ENCODE assay signal across 1 cellular context in the genomic region with DNA sequence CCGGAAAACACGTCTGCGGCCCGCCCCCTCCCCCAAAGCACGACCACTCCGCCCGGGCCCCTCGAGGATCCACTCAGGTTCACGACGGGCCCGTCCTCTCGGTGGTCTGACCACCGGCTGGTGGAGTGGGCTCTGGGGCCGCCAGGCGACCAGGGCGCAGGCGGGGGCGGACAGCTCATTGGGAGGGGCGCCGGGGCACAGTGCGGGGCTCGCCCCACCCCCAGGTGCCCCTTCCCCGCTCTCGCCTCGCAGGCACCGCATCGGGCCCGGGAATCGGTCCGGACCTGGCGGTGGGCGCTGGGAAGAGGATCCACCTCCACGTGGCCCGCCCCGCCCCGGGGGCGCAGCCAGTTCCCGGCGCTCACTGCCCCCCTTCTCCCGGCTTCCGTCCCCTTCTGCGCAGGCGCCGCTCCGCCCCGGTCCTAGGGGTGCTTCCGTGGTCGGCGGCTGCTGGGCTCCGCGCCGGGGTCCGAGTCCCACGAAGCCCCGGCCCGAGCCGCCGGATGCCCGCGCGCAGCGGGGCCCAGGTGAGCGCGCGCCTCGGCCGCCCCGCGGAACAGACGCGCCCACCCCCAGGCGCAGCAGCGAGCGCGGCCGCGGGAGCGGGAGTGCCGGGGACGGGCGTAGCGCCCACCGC.
TF ChIP-seq lines count a peak whose summit lies in the region.

A gene with protein sequence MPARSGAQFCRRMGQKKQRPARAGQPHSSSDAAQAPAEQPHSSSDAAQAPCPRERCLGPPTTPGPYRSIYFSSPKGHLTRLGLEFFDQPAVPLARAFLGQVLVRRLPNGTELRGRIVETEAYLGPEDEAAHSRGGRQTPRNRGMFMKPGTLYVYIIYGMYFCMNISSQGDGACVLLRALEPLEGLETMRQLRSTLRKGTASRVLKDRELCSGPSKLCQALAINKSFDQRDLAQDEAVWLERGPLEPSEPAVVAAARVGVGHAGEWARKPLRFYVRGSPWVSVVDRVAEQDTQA (plus strand): TSS at position 419 of the 637 bp plus-strand sequence. CDS start 85 bp downstream, at position 504.

TF ChIP-seq in HepG2, 621 proteins besides CTCF, POLR2A, EP300 and RAD21 (continued from another document and continues in another):
- TF ChIP-seq, protein P1, sequence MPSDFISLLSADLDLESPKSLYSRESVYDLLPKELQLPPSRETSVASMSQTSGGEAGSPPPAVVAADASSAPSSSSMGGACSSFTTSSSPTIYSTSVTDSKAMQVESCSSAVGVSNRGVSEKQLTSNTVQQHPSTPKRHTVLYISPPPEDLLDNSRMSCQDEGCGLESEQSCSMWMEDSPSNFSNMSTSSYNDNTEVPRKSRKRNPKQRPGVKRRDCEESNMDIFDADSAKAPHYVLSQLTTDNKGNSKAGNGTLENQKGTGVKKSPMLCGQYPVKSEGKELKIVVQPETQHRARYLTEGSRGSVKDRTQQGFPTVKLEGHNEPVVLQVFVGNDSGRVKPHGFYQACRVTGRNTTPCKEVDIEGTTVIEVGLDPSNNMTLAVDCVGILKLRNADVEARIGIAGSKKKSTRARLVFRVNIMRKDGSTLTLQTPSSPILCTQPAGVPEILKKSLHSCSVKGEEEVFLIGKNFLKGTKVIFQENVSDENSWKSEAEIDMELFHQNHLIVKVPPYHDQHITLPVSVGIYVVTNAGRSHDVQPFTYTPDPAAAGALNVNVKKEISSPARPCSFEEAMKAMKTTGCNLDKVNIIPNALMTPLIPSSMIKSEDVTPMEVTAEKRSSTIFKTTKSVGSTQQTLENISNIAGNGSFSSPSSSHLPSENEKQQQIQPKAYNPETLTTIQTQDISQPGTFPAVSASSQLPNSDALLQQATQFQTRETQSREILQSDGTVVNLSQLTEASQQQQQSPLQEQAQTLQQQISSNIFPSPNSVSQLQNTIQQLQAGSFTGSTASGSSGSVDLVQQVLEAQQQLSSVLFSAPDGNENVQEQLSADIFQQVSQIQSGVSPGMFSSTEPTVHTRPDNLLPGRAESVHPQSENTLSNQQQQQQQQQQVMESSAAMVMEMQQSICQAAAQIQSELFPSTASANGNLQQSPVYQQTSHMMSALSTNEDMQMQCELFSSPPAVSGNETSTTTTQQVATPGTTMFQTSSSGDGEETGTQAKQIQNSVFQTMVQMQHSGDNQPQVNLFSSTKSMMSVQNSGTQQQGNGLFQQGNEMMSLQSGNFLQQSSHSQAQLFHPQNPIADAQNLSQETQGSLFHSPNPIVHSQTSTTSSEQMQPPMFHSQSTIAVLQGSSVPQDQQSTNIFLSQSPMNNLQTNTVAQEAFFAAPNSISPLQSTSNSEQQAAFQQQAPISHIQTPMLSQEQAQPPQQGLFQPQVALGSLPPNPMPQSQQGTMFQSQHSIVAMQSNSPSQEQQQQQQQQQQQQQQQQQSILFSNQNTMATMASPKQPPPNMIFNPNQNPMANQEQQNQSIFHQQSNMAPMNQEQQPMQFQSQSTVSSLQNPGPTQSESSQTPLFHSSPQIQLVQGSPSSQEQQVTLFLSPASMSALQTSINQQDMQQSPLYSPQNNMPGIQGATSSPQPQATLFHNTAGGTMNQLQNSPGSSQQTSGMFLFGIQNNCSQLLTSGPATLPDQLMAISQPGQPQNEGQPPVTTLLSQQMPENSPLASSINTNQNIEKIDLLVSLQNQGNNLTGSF (CRISPR knock-in tag; IDR thresholded peaks at IDR 0.05) = no peak; the same call in 1 of the 2 replicates
- TF ChIP-seq, protein P2, sequence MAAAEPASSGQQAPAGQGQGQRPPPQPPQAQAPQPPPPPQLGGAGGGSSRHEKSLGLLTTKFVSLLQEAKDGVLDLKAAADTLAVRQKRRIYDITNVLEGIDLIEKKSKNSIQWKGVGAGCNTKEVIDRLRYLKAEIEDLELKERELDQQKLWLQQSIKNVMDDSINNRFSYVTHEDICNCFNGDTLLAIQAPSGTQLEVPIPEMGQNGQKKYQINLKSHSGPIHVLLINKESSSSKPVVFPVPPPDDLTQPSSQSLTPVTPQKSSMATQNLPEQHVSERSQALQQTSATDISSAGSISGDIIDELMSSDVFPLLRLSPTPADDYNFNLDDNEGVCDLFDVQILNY (CRISPR knock-in tag; conservative IDR thresholded peaks at IDR 0.05) = no peak
- TF ChIP-seq BCL6 (CRISPR knock-in tag; IDR thresholded peaks at IDR 0.05) = no peak
- TF ChIP-seq, protein P3, sequence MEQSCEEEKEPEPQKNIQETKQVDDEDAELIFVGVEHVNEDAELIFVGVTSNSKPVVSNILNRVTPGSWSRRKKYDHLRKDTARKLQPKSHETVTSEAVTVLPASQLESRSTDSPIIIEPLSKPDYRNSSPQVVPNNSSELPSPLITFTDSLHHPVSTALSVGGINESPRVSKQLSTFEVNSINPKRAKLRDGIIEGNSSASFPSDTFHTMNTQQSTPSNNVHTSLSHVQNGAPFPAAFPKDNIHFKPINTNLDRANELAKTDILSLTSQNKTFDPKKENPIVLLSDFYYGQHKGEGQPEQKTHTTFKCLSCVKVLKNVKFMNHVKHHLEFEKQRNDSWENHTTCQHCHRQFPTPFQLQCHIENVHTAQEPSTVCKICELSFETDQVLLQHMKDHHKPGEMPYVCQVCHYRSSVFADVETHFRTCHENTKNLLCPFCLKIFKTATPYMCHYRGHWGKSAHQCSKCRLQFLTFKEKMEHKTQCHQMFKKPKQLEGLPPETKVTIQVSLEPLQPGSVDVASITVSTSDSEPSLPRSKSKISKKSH (CRISPR knock-in tag; IDR thresholded peaks at IDR 0.05; ENCODE audit: borderline replicate concordance) = no peak
- 0 out of 2 replicates have a peak, but pooled peaks have one; percentile 13 for TF ChIP-seq GLI4 (CRISPR knock-in tag; IDR thresholded peaks at IDR 0.05; ENCODE audit: borderline replicate concordance)
- TF ChIP-seq HNRNPH1 (optimal IDR thresholded peaks at IDR 0.05; ENCODE audit: low read depth, low read length) = no peak
- TF ChIP-seq, protein P4, sequence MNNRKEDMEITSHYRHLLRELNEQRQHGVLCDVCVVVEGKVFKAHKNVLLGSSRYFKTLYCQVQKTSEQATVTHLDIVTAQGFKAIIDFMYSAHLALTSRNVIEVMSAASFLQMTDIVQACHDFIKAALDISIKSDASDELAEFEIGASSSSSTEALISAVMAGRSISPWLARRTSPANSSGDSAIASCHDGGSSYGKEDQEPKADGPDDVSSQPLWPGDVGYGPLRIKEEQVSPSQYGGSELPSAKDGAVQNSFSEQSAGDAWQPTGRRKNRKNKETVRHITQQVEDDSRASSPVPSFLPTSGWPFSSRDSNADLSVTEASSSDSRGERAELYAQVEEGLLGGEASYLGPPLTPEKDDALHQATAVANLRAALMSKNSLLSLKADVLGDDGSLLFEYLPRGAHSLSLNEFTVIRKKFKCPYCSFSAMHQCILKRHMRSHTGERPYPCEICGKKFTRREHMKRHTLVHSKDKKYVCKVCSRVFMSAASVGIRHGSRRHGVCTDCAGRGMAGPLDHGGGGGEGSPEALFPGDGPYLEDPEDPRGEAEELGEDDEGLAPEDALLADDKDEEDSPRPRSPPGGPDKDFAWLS (CRISPR knock-in tag; IDR thresholded peaks at IDR 0.05; ENCODE audit: borderline replicate concordance) = no peak
- no peak for TF ChIP-seq XRCC5 (optimal IDR thresholded peaks at IDR 0.05; ENCODE audit: low read length)
- no peak for TF ChIP-seq ZNF839 (CRISPR knock-in tag; IDR thresholded peaks at IDR 0.05; ENCODE audit: borderline replicate concordance)
- TF ChIP-seq HNRNPLL (IDR thresholded peaks at IDR 0.05; ENCODE audit: low read depth, low read length, poor library complexity, severe bottlenecking) = no peak
- TF ChIP-seq CBX5 (CRISPR knock-in tag; IDR thresholded peaks at IDR 0.05; ENCODE audit: borderline replicate concordance) = no peak
- TF ChIP-seq RNF2 (conservative IDR thresholded peaks at IDR 0.05; ENCODE audit: low read depth) = no peak
- no peak for TF ChIP-seq TCF7 (IDR thresholded peaks at IDR 0.05; ENCODE audit: low read depth)
- TF ChIP-seq TCF12 (IDR thresholded peaks at IDR 0.05) = no peak
- TF ChIP-seq TCF12 (CRISPR knock-in tag; IDR thresholded peaks at IDR 0.05) = no peak
- TF ChIP-seq, protein P5, sequence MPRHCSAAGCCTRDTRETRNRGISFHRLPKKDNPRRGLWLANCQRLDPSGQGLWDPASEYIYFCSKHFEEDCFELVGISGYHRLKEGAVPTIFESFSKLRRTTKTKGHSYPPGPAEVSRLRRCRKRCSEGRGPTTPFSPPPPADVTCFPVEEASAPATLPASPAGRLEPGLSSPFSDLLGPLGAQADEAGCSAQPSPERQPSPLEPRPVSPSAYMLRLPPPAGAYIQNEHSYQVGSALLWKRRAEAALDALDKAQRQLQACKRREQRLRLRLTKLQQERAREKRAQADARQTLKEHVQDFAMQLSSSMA (CRISPR knock-in tag; IDR thresholded peaks at IDR 0.05) = no peak
- no peak for TF ChIP-seq CBX2 (IDR thresholded peaks at IDR 0.05; ENCODE audit: low read depth, low read length)
- TF ChIP-seq CBX2 (CRISPR knock-in tag; IDR thresholded peaks at IDR 0.05; ENCODE audit: low read depth) = no peak
- TF ChIP-seq GATAD1 (CRISPR knock-in tag; IDR thresholded peaks at IDR 0.05) = no peak; the same call in 1 of the 2 replicates
- no peak; the same call in 1 of the 2 replicates for TF ChIP-seq ZKSCAN8 (CRISPR knock-in tag; IDR thresholded peaks at IDR 0.05; ENCODE audit: borderline replicate concordance)
- TF ChIP-seq, protein P6, sequence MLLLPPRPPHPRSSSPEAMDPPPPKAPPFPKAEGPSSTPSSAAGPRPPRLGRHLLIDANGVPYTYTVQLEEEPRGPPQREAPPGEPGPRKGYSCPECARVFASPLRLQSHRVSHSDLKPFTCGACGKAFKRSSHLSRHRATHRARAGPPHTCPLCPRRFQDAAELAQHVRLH (CRISPR knock-in tag; IDR thresholded peaks at IDR 0.05; ENCODE audit: borderline replicate concordance, low read depth) = peak; percentile 33; the same call in 1 of the 2 replicates
- TF ChIP-seq DR1 (CRISPR knock-in tag; IDR thresholded peaks at IDR 0.05) = peak; percentile 41; the same call in 1 of the 2 replicates
- no peak for TF ChIP-seq HMGA1 (CRISPR knock-in tag; conservative IDR thresholded peaks at IDR 0.05)
- no peak for TF ChIP-seq MLLT10 (CRISPR knock-in tag; IDR thresholded peaks at IDR 0.05)
- peak; percentile 41 for TF ChIP-seq KAT8 (CRISPR knock-in tag; IDR thresholded peaks at IDR 0.05)
- no peak; the same call in 1 of the 2 replicates for TF ChIP-seq ZNF816 (CRISPR knock-in tag; IDR thresholded peaks at IDR 0.05; ENCODE audit: borderline replicate concordance)
- peak; percentile 24; the same call in 1 of the 2 replicates for TF ChIP-seq SRY (CRISPR knock-in tag; IDR thresholded peaks at IDR 0.05)
- no peak for TF ChIP-seq HDAC6 (IDR thresholded peaks at IDR 0.05; ENCODE audit: low read depth, low read length)
- TF ChIP-seq NKX3-1 (CRISPR knock-in tag; IDR thresholded peaks at IDR 0.05) = no peak; the same call in 1 of the 2 replicates
- TF ChIP-seq, protein P7, sequence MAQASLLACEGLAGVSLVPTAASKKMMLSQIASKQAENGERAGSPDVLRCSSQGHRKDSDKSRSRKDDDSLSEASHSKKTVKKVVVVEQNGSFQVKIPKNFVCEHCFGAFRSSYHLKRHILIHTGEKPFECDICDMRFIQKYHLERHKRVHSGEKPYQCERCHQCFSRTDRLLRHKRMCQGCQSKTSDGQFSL (CRISPR knock-in tag; IDR thresholded peaks at IDR 0.05) = peak; percentile 92
- TF ChIP-seq SALL2 (CRISPR knock-in tag; IDR thresholded peaks at IDR 0.05) = 0 out of 2 replicates have a peak, but pooled peaks have one; percentile 44
- peak; percentile 68; the same call in 1 of the 2 replicates for TF ChIP-seq PHF20 (CRISPR knock-in tag; IDR thresholded peaks at IDR 0.05)
- TF ChIP-seq, protein P8, sequence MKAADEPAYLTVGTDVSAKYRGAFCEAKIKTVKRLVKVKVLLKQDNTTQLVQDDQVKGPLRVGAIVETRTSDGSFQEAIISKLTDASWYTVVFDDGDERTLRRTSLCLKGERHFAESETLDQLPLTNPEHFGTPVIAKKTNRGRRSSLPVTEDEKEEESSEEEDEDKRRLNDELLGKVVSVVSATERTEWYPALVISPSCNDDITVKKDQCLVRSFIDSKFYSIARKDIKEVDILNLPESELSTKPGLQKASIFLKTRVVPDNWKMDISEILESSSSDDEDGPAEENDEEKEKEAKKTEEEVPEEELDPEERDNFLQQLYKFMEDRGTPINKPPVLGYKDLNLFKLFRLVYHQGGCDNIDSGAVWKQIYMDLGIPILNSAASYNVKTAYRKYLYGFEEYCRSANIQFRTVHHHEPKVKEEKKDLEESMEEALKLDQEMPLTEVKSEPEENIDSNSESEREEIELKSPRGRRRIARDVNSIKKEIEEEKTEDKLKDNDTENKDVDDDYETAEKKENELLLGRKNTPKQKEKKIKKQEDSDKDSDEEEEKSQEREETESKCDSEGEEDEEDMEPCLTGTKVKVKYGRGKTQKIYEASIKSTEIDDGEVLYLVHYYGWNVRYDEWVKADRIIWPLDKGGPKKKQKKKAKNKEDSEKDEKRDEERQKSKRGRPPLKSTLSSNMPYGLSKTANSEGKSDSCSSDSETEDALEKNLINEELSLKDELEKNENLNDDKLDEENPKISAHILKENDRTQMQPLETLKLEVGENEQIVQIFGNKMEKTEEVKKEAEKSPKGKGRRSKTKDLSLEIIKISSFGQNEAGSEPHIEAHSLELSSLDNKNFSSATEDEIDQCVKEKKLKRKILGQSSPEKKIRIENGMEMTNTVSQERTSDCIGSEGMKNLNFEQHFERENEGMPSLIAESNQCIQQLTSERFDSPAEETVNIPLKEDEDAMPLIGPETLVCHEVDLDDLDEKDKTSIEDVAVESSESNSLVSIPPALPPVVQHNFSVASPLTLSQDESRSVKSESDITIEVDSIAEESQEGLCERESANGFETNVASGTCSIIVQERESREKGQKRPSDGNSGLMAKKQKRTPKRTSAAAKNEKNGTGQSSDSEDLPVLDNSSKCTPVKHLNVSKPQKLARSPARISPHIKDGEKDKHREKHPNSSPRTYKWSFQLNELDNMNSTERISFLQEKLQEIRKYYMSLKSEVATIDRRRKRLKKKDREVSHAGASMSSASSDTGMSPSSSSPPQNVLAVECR (CRISPR knock-in tag; IDR thresholded peaks at IDR 0.05; ENCODE audit: borderline replicate concordance) = peak; percentile 76; the same call in 1 of the 2 replicates
- TF ChIP-seq, protein P9, sequence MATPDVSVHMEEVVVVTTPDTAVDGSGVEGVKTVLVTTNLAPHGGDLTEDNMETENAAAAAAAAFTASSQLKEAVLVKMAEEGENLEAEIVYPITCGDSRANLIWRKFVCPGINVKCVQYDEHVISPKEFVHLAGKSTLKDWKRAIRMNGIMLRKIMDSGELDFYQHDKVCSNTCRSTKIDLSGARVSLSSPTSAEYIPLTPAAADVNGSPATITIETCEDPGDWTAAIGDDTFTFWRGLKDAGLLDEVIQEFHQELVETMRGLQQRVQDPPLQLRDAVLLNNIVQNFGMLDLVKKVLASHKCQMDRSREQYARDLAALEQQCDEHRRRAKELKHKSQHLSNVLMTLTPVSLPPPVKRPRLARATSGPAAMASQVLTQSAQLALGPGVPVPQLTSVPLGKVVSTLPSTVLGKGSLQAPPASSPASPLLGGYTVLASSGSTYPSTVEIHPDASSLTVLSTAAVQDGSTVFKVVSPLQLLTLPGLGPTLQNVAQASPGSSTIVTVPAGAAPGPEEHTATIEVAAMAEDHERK (CRISPR knock-in tag; IDR thresholded peaks at IDR 0.05; ENCODE audit: low read depth) = no peak
- TF ChIP-seq ZNF383 (CRISPR knock-in tag; IDR thresholded peaks at IDR 0.05; ENCODE audit: borderline replicate concordance) = no peak
- TF ChIP-seq, protein P10, sequence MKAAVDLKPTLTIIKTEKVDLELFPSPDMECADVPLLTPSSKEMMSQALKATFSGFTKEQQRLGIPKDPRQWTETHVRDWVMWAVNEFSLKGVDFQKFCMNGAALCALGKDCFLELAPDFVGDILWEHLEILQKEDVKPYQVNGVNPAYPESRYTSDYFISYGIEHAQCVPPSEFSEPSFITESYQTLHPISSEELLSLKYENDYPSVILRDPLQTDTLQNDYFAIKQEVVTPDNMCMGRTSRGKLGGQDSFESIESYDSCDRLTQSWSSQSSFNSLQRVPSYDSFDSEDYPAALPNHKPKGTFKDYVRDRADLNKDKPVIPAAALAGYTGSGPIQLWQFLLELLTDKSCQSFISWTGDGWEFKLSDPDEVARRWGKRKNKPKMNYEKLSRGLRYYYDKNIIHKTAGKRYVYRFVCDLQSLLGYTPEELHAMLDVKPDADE (CRISPR knock-in tag; IDR thresholded peaks at IDR 0.05) = no peak
